In genomic region chr2:121689356-121689755, GRCh38 we compare ENCODE assay signal across 8 cellular contexts. TPM values are rescaled to one million over a fixed set of nuclear protein-coding genes. Genes with fewer than 3 reads are reported as not detected.
DNase-seq lines count a peak whose midpoint lies in the region; ATAC-seq, FAIRE-seq and TF ChIP-seq lines count a peak whose summit lies in the region.

No MANE protein-coding gene starts in this region.

- H3K4me3 ChIP-seq in fibroblast of the aortic adventitia (ENCODE audit: low read depth, low read length) (no peak overlapping the region), skeletal muscle cell (ENCODE audit: low read depth, low read length) (no peak overlapping the region)

- peak; percentile 44 for TF ChIP-seq CTCF in fibroblast of the aortic adventitia (IDR thresholded peaks at IDR 0.05; ENCODE audit: insufficient read depth, low read length)

- DNase-seq in NCI-H1417 (lab: John Stamatoyannopoulos, UW), result peak in 2 of 3 experiments; percentile 59 to 84
- no peak for DNase-seq in NCI-H1417 treated with DMSO at 0.1 percent for 48 hours (lab: John Stamatoyannopoulos, UW)
- peak; percentile 18 for DNase-seq in RCC 7860 (ENCODE audit: low spot score)
- peak; percentile 44 for DNase-seq in fibroblast of the aortic adventitia (ENCODE audit: low read depth)
- DNase-seq in skeletal muscle cell (ENCODE audit: low read depth), result peak; percentile 11

- no peak for ATAC-seq in GM18502 (IDR thresholded peaks at IDR 0.05; ENCODE audit: poor library complexity, unreplicated experiment)
- ATAC-seq in GM21529 (IDR thresholded peaks at IDR 0.05; ENCODE audit: unreplicated experiment), result no peak
- no peak for ATAC-seq in GM19397 (IDR thresholded peaks at IDR 0.05; ENCODE audit: unreplicated experiment)

- FAIRE-seq in RCC 7860 (lab: Jason Lieb, UNC), result no peak

RNA-seq across cellular contexts. Expression of gene CLASP1, which starts 40.1 kb away (rescaled TPM):
- 45.6 and 49.8 TPM in 2 replicates for total RNA-seq in fibroblast of the aortic adventitia (ENCODE audit: low replicate concordance)

RNA-seq across cellular contexts. Expression of gene NIFK, which starts 47.3 kb away (rescaled TPM):
- 49.5 and 176 TPM in 2 replicates for total RNA-seq in fibroblast of the aortic adventitia (ENCODE audit: low replicate concordance)
